In the genomic region with DNA sequence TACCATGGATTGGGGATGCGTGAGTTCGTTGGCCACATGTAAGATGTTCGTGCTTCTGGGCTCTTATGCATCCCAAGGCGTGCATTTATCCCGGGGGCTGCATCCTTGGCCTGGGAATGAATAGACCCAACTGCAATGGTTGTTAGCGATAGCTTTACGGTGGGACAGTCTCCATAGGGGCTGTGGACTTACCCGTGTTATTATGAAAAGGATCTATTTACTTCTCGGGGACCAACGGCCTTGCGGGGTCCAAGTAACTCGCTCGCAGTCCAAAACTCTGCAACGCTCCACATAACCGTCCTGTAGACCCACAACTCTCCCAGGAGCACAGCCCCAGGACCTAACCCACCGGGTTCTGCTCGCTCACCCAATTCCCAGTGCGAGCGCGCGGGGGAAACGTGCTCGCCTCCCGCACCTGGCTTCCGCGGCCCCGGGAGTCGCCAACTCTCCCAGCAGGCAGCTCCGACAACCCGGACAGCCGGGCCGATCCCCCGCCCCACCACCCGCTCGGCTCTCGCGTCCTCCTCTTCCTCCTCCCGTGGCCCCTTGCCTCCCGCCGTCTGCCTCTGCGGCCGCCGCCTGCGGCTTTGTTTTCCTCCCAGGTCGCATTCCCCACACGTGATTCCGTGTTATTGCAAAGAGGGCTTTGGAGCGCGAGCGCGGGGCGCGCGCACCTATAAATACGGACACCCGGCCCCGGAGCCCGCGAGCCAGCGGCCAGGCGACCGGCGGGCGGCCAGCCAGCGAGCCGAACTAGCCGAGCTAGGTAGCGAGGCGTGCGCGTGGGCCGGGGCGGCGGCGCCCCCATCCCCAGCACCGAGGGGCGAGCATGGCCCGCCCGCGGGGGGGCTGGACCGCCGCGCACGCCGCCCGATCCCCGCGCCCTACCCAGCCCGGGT, we compare ENCODE assay signal across 1 cellular context.
TF ChIP-seq lines count a peak whose summit lies in the region.

A gene with protein sequence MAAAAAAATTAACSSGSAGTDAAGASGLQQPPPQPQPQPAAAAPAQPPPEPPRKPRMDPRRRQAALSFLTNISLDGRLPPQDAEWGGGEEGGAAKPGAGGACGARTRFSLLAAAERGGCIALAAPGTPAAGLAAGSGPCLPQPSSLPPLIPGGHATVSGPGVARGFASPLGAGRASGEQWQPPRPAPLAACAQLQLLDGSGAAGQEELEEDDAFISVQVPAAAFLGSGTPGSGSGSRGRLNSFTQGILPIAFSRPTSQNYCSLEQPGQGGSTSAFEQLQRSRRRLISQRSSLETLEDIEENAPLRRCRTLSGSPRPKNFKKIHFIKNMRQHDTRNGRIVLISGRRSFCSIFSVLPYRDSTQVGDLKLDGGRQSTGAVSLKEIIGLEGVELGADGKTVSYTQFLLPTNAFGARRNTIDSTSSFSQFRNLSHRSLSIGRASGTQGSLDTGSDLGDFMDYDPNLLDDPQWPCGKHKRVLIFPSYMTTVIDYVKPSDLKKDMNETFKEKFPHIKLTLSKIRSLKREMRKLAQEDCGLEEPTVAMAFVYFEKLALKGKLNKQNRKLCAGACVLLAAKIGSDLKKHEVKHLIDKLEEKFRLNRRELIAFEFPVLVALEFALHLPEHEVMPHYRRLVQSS (plus strand): TSS at position 706 of the 899 bp plus-strand sequence. CDS start 278 bp downstream, outside the sequence.

TF ChIP-seq in HepG2, 621 proteins besides CTCF, POLR2A, EP300 and RAD21 (continued from another document and continues in another):
- TF ChIP-seq, protein P1, sequence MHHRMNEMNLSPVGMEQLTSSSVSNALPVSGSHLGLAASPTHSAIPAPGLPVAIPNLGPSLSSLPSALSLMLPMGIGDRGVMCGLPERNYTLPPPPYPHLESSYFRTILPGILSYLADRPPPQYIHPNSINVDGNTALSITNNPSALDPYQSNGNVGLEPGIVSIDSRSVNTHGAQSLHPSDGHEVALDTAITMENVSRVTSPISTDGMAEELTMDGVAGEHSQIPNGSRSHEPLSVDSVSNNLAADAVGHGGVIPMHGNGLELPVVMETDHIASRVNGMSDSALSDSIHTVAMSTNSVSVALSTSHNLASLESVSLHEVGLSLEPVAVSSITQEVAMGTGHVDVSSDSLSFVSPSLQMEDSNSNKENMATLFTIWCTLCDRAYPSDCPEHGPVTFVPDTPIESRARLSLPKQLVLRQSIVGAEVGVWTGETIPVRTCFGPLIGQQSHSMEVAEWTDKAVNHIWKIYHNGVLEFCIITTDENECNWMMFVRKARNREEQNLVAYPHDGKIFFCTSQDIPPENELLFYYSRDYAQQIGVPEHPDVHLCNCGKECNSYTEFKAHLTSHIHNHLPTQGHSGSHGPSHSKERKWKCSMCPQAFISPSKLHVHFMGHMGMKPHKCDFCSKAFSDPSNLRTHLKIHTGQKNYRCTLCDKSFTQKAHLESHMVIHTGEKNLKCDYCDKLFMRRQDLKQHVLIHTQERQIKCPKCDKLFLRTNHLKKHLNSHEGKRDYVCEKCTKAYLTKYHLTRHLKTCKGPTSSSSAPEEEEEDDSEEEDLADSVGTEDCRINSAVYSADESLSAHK (CRISPR knock-in tag; IDR thresholded peaks at IDR 0.05; ENCODE audit: borderline replicate concordance): no peak
- TF ChIP-seq KMT2B (CRISPR knock-in tag; IDR thresholded peaks at IDR 0.05) (peak; percentile 66; the same call in 1 of the 2 replicates), MED1 (CRISPR knock-in tag; IDR thresholded peaks at IDR 0.05) (peak; percentile 35), ZNF33B (CRISPR knock-in tag; IDR thresholded peaks at IDR 0.05) (peak; percentile 85; the same call in 1 of the 2 replicates), ZFP36L2 (CRISPR knock-in tag; IDR thresholded peaks at IDR 0.05) (no peak), TCF7 (IDR thresholded peaks at IDR 0.05; ENCODE audit: low read depth) (no peak), ZNF891 (CRISPR knock-in tag; IDR thresholded peaks at IDR 0.05) (peak; percentile 83; the same call in 1 of the 2 replicates), MEF2D (CRISPR knock-in tag; IDR thresholded peaks at IDR 0.05) (peak; percentile 20; the same call in 1 of the 2 replicates), PLRG1 (conservative IDR thresholded peaks at IDR 0.05) (no peak), ARNT2 (CRISPR knock-in tag; IDR thresholded peaks at IDR 0.05; ENCODE audit: low read depth) (peak; percentile 86), ZBTB20 (CRISPR knock-in tag; IDR thresholded peaks at IDR 0.05; ENCODE audit: borderline replicate concordance, low read depth) (peak; percentile 26; the same call in 1 of the 2 replicates), HNF4G (IDR thresholded peaks at IDR 0.05; ENCODE audit: borderline replicate concordance, low read depth, low read length) (no peak), HNF4G (CRISPR knock-in tag; IDR thresholded peaks at IDR 0.05; ENCODE audit: borderline replicate concordance, low read depth) (no peak), XBP1 (CRISPR knock-in tag; IDR thresholded peaks at IDR 0.05) (no peak), ZKSCAN1 (IDR thresholded peaks at IDR 0.05; ENCODE audit: low read length) (no peak), KDM6A (CRISPR knock-in tag; IDR thresholded peaks at IDR 0.05; ENCODE audit: low read depth) (no peak), POGZ (CRISPR knock-in tag; IDR thresholded peaks at IDR 0.05) (no peak), ZNF33A (CRISPR knock-in tag; IDR thresholded peaks at IDR 0.05; ENCODE audit: borderline replicate concordance) (no peak), ZFP36 (IDR thresholded peaks at IDR 0.05; ENCODE audit: borderline replicate concordance, low read depth, low read length, partially characterized antibody) (no peak), SRSF1 (optimal IDR thresholded peaks at IDR 0.05; ENCODE audit: low read depth, low read length) (peak; percentile 33), ZNF484 (CRISPR knock-in tag; IDR thresholded peaks at IDR 0.05; ENCODE audit: borderline replicate concordance, low read depth) (no peak)
- TF ChIP-seq, protein P2, sequence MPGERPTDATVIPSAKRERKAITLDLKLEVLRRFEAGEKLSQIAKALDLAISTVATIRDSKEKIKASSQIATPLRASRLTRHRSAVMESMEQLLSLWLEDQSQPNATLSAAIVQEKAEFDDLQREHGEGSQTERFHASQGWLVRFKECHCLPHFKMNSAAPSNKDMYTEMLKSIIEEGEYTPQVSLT (CRISPR knock-in tag; IDR thresholded peaks at IDR 0.05; ENCODE audit: borderline replicate concordance, low read depth): no peak
- TF ChIP-seq, protein P3, sequence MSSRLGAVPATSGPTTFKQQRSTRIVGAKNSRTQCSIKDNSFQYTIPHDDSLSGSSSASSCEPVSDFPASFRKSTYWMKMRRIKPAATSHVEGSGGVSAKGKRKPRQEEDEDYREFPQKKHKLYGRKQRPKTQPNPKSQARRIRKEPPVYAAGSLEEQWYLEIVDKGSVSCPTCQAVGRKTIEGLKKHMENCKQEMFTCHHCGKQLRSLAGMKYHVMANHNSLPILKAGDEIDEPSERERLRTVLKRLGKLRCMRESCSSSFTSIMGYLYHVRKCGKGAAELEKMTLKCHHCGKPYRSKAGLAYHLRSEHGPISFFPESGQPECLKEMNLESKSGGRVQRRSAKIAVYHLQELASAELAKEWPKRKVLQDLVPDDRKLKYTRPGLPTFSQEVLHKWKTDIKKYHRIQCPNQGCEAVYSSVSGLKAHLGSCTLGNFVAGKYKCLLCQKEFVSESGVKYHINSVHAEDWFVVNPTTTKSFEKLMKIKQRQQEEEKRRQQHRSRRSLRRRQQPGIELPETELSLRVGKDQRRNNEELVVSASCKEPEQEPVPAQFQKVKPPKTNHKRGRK (CRISPR knock-in tag; IDR thresholded peaks at IDR 0.05): no peak
- TF ChIP-seq, protein P4, sequence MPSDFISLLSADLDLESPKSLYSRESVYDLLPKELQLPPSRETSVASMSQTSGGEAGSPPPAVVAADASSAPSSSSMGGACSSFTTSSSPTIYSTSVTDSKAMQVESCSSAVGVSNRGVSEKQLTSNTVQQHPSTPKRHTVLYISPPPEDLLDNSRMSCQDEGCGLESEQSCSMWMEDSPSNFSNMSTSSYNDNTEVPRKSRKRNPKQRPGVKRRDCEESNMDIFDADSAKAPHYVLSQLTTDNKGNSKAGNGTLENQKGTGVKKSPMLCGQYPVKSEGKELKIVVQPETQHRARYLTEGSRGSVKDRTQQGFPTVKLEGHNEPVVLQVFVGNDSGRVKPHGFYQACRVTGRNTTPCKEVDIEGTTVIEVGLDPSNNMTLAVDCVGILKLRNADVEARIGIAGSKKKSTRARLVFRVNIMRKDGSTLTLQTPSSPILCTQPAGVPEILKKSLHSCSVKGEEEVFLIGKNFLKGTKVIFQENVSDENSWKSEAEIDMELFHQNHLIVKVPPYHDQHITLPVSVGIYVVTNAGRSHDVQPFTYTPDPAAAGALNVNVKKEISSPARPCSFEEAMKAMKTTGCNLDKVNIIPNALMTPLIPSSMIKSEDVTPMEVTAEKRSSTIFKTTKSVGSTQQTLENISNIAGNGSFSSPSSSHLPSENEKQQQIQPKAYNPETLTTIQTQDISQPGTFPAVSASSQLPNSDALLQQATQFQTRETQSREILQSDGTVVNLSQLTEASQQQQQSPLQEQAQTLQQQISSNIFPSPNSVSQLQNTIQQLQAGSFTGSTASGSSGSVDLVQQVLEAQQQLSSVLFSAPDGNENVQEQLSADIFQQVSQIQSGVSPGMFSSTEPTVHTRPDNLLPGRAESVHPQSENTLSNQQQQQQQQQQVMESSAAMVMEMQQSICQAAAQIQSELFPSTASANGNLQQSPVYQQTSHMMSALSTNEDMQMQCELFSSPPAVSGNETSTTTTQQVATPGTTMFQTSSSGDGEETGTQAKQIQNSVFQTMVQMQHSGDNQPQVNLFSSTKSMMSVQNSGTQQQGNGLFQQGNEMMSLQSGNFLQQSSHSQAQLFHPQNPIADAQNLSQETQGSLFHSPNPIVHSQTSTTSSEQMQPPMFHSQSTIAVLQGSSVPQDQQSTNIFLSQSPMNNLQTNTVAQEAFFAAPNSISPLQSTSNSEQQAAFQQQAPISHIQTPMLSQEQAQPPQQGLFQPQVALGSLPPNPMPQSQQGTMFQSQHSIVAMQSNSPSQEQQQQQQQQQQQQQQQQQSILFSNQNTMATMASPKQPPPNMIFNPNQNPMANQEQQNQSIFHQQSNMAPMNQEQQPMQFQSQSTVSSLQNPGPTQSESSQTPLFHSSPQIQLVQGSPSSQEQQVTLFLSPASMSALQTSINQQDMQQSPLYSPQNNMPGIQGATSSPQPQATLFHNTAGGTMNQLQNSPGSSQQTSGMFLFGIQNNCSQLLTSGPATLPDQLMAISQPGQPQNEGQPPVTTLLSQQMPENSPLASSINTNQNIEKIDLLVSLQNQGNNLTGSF (CRISPR knock-in tag; IDR thresholded peaks at IDR 0.05): no peak
- TF ChIP-seq, protein P5, sequence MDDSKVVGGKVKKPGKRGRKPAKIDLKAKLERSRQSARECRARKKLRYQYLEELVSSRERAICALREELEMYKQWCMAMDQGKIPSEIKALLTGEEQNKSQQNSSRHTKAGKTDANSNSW (CRISPR knock-in tag; IDR thresholded peaks at IDR 0.05; ENCODE audit: borderline replicate concordance): no peak
- TF ChIP-seq, protein P6, sequence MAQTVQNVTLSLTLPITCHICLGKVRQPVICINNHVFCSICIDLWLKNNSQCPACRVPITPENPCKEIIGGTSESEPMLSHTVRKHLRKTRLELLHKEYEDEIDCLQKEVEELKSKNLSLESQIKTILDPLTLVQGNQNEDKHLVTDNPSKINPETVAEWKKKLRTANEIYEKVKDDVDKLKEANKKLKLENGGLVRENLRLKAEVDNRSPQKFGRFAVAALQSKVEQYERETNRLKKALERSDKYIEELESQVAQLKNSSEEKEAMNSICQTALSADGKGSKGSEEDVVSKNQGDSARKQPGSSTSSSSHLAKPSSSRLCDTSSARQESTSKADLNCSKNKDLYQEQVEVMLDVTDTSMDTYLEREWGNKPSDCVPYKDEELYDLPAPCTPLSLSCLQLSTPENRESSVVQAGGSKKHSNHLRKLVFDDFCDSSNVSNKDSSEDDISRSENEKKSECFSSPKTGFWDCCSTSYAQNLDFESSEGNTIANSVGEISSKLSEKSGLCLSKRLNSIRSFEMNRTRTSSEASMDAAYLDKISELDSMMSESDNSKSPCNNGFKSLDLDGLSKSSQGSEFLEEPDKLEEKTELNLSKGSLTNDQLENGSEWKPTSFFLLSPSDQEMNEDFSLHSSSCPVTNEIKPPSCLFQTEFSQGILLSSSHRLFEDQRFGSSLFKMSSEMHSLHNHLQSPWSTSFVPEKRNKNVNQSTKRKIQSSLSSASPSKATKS (CRISPR knock-in tag; IDR thresholded peaks at IDR 0.05): peak; percentile 91; the same call in 1 of the 2 replicates
- TF ChIP-seq, protein P7, sequence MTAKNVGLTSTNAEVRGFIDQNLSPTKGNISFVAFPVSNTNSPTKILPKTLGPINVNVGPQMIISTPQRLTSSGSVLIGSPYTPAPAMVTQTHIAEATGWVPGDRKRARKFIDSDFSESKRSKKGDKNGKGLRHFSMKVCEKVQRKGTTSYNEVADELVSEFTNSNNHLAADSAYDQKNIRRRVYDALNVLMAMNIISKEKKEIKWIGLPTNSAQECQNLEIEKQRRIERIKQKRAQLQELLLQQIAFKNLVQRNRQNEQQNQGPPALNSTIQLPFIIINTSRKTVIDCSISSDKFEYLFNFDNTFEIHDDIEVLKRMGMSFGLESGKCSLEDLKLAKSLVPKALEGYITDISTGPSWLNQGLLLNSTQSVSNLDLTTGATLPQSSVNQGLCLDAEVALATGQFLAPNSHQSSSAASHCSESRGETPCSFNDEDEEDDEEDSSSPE (CRISPR knock-in tag; IDR thresholded peaks at IDR 0.05): peak; percentile 81; the same call in 1 of the 2 replicates
- TF ChIP-seq, protein P8, sequence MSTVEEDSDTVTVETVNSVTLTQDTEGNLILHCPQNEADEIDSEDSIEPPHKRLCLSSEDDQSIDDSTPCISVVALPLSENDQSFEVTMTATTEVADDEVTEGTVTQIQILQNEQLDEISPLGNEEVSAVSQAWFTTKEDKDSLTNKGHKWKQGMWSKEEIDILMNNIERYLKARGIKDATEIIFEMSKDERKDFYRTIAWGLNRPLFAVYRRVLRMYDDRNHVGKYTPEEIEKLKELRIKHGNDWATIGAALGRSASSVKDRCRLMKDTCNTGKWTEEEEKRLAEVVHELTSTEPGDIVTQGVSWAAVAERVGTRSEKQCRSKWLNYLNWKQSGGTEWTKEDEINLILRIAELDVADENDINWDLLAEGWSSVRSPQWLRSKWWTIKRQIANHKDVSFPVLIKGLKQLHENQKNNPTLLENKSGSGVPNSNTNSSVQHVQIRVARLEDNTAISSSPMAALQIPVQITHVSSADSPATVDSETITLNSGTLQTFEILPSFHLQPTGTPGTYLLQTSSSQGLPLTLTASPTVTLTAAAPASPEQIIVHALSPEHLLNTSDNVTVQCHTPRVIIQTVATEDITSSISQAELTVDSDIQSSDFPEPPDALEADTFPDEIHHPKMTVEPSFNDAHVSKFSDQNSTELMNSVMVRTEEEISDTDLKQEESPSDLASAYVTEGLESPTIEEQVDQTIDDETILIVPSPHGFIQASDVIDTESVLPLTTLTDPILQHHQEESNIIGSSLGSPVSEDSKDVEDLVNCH (CRISPR knock-in tag; IDR thresholded peaks at IDR 0.05): no peak
- TF ChIP-seq, protein P9, sequence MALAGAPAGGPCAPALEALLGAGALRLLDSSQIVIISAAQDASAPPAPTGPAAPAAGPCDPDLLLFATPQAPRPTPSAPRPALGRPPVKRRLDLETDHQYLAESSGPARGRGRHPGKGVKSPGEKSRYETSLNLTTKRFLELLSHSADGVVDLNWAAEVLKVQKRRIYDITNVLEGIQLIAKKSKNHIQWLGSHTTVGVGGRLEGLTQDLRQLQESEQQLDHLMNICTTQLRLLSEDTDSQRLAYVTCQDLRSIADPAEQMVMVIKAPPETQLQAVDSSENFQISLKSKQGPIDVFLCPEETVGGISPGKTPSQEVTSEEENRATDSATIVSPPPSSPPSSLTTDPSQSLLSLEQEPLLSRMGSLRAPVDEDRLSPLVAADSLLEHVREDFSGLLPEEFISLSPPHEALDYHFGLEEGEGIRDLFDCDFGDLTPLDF (CRISPR knock-in tag; IDR thresholded peaks at IDR 0.05): peak; percentile 41; the same call in 1 of the 2 replicates
- TF ChIP-seq, protein P10, sequence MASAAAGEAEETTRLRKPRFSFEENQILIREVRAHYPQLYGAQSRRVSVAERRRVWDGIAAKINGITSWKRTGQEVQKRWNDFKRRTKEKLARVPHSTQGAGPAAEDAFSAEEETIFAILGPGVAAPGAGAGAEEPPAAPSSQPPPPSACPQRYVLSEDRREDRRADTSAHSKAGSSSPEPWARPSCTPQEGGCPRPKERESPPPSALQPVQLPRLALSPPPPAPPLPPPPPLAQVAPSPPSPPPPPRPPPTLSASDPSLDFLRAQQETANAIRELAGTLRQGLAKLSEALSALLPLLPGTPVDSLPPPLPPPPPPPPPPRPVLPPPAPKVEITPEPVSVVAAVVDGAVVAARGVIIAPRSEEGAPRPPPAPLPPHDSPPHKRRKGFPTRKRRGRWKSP (CRISPR knock-in tag; IDR thresholded peaks at IDR 0.05): peak; percentile 82; the same call in 1 of the 2 replicates
